ENCODE assay signal across 8 cellular contexts in genomic region chr3:146250449-146251382, GRCh38. TPM values are rescaled to one million over a fixed set of nuclear protein-coding genes. Genes with fewer than 3 reads are reported as not detected.
DNase-seq lines count a peak whose midpoint lies in the region; ATAC-seq and TF ChIP-seq lines count a peak whose summit lies in the region.

TSS of gene PLSCR4 (minus strand) at chr3:146251105. CDS start at chr3:146222071, 29,034 bp downstream.

- H3K36me3 ChIP-seq in kidney epithelial cell (ENCODE audit: control insufficient read depth, insufficient read depth, low read length): no peaks in the 10 kb centered on the region

- DNase-seq in stimulated activated CD4-positive, alpha-beta T cell treated with anti-CD3 and anti-CD28 coated beads, Interleukin-15, amount 100 ng/mL, for 24 hours: peak; percentile 22
- no peak for DNase-seq in stimulated activated CD4-positive, alpha-beta T cell treated with anti-CD3 and anti-CD28 coated beads, Interleukin-4, amount 100 ng/mL, for 24 hours
- peak; percentile 33 for DNase-seq in SK-N-DZ (ENCODE audit: low spot score)
- peak; percentile 85 for DNase-seq in coronary artery (ENCODE audit: low spot score)
- no peak for DNase-seq in kidney epithelial cell (ENCODE audit: low read depth)

- peak within 1 kb of the TSS; percentile 97 to 99 for H3K27ac ChIP-seq in coronary artery
- H3K27ac ChIP-seq in skin epidermis: peak within 1 kb of the TSS; percentile 33 to 92 (median 80)

- TF ChIP-seq CTCF in coronary artery (IDR thresholded peaks at IDR 0.05) (no peak), kidney epithelial cell (IDR thresholded peaks at IDR 0.05; ENCODE audit: insufficient read depth, low read length, poor library complexity, severe bottlenecking) (no peak)

- peak; percentile 62 for ATAC-seq in HG02938 (IDR thresholded peaks at IDR 0.05; ENCODE audit: unreplicated experiment)
- ATAC-seq in GM18520 (IDR thresholded peaks at IDR 0.05; ENCODE audit: unreplicated experiment): no peak

- H3K27me3 ChIP-seq in kidney epithelial cell (ENCODE audit: control insufficient read depth, insufficient read depth, low read length): no peaks in the 10 kb centered on the region

- peak within 1 kb of the TSS; percentile 98 for H3K4me3 ChIP-seq in coronary artery
- H3K4me3 ChIP-seq in kidney epithelial cell (ENCODE audit: low read depth, low read length): peak within 1 kb of the TSS; percentile 61
- peak within 1 kb of the TSS; percentile 51 to 92 (median 63) for H3K4me3 ChIP-seq in skin epidermis

RNA-seq across cellular contexts. Expression of gene PLSCR4, which starts in this region (rescaled TPM):
- polyA plus RNA-seq in SK-N-DZ (2014; cell fraction: cytosol; rRNA removed): 1.6 and 4.3 TPM in 2 replicates
- 5.4 and 8.4 TPM in 2 replicates for polyA plus RNA-seq in SK-N-DZ (2014; cell fraction: nucleus; rRNA removed)
- total RNA-seq in kidney epithelial cell: 1.7 and 3.6 TPM in 2 replicates

Comparison
In these comparisons a context has a peak if more than half of its experiments do, and no peak if none do; other contexts are left out.
1. DNase-seq: peak in stimulated activated CD4-positive, alpha-beta T cell treated with anti-CD3 and anti-CD28 coated beads, Interleukin-15, amount 100 ng/mL, for 24 hours (single experiment), SK-N-DZ (single experiment) and coronary artery (single experiment); none in stimulated activated CD4-positive, alpha-beta T cell treated with anti-CD3 and anti-CD28 coated beads, Interleukin-4, amount 100 ng/mL, for 24 hours (single experiment) and kidney epithelial cell (single experiment).
2. Peak in every context shown above with its lines, with median percentiles within 50 percentile points of each other: H3K4me3 ChIP-seq.